ENCODE assay signal across 8 cellular contexts in the genomic region with DNA sequence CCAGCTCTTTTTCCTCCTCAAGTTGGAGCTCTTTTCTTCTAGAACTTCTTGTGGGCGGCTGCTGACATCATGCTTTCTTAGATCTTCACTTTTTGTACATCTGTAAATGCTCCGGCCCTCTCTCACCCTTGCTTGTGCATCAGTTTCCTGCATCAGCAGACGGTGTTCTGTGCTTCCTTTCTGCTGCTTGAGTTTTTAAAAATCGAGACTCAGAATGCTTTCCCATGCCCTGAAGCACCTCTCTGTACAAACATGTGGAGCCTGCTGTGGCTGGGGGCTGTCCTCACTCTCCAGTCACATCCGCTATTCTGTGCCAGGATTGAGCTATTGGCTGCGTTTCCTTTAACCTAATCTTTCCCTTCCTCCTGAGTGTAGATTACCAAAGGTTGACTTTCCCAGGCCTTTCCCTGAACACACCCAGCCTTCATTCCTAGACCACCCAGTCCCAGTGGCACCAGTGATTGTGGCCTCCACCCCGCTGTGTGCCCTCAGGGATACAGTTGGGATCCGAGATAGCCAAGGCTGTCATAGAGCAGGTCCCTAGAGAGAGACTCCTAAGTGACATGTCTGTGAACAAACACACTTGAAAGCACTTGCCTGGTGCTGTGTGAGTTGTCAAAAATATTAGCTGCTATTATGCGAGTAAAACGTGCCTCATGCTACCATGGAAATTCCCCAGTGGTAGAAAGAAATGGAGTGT. TPM values are rescaled to one million over a fixed set of nuclear protein-coding genes. Genes with fewer than 3 reads are reported as not detected.
A peak's percentile ranks its signal among the peaks of the same experiment; 100 is the strongest.
DNase-seq lines count a peak whose midpoint lies in the region; ATAC-seq and TF ChIP-seq lines count a peak whose summit lies in the region.

No MANE protein-coding gene starts in this region.

- peak overlapping the region; percentile 38 to 90 (median 71) for H3K27ac ChIP-seq in heart right ventricle

- WGBS in heart right ventricle, 2 donors = 20 to 22% methylated on average over 10 of the region's 10 CpGs

- H3K27ac Mint-ChIP-seq in IgD-negative memory B cell = peak overlapping the region in 2 of 3 donors; percentile 17 to 76
- H3K27ac Mint-ChIP-seq in Caco-2 (ENCODE audit: unreplicated experiment) = no peak overlapping the region

- peak overlapping the region in 1 of 4 donors; percentile 58 for H3K4me3 Mint-ChIP-seq in IgD-negative memory B cell
- no peak overlapping the region for H3K4me3 Mint-ChIP-seq in Caco-2 (ENCODE audit: unreplicated experiment)

- H3K27me3 ChIP-seq in heart right ventricle (no peaks in the 10 kb centered on the region), Caco-2 (replicated peaks; ENCODE audit: control insufficient read depth, insufficient read depth, low read length) (no peaks in the 10 kb centered on the region)

- POLR2A ChIA-PET in Caco-2 (lab: Charles Lee) = no interaction called here

- CTCF ChIA-PET in Caco-2 (lab: Charles Lee) = no interaction called here

- DNase-seq in activated effector memory CD4-positive, alpha-beta T cell treated with Interleukin-2 at 50 U/mL for 16 hours = peak; percentile 6
- DNase-seq in heart right ventricle (peak; percentile 42 to 70), Caco-2 (no peak), medulla oblongata (ENCODE audit: extremely low spot score) (no peak), foreskin melanocyte (no peak)
- DNase-seq in stimulated activated CD4-positive, alpha-beta T cell treated with anti-CD3 and anti-CD28 coated beads, Interleukin-2, amount 100 ng/mL, for 4 hours (ENCODE audit: low read depth) = peak; percentile 55

- H3K36me3 ChIP-seq in heart right ventricle (peaks cover 0 to 63% (median 14%) of the 10 kb centered on the region in 9 donors), Caco-2 (ENCODE audit: control insufficient read depth, insufficient read depth, low read length) (no peaks in the 10 kb centered on the region)

- H3K36me3 Mint-ChIP-seq in IgD-negative memory B cell (peaks cover 15% of the 10 kb centered on the region), Caco-2 (ENCODE audit: insufficient read depth, unreplicated experiment) (peaks cover 66% of the 10 kb centered on the region)

- TF ChIP-seq CTCF in heart right ventricle (IDR thresholded peaks at IDR 0.05) = peak in 2 of 9 donors; percentile 3 to 19
- no peak for TF ChIP-seq CTCF in Caco-2 (IDR thresholded peaks at IDR 0.05; ENCODE audit: insufficient read depth in 1 of 2, low read depth in 1 of 2, low read length in 1 of 2, severe bottlenecking in 1 of 2, unreplicated experiment in 1 of 2)

- intact Hi-C loops in heart right ventricle (cut with DNase I) = no loop called here
- intact Hi-C loops in Caco-2 (cut with micrococcal nuclease; ENCODE audit: unreplicated experiment) = no loop called here

- no TSS peak for BruUV-seq in Caco-2 (replicated peaks; lab: Mats Ljungman, UMichigan)

- H3K27me3 Mint-ChIP-seq in IgD-negative memory B cell (no peaks in the 10 kb centered on the region), Caco-2 (ENCODE audit: insufficient read depth, unreplicated experiment) (no peaks in the 10 kb centered on the region)

- no peaks in the 10 kb centered on the region for H3K9me3 Mint-ChIP-seq in IgD-negative memory B cell
- no peaks in the 10 kb centered on the region for H3K9me3 Mint-ChIP-seq in Caco-2 (ENCODE audit: unreplicated experiment)

- ATAC-seq in heart right ventricle (peak; percentile 85 to 94 (median 90)), GM19467 (IDR thresholded peaks at IDR 0.05; ENCODE audit: unreplicated experiment) (no peak)

- H3K4me1 Mint-ChIP-seq in IgD-negative memory B cell = peaks cover 19 to 25% (median 22%) of the 10 kb centered on the region in 3 donors
- H3K4me1 Mint-ChIP-seq in Caco-2 (ENCODE audit: low read depth, unreplicated experiment) = peaks cover 7% of the 10 kb centered on the region

- no peaks in the 10 kb centered on the region for H3K9me3 ChIP-seq in heart right ventricle
- no peaks in the 10 kb centered on the region for H3K9me3 ChIP-seq in Caco-2

- H3K4me3 ChIP-seq in heart right ventricle (peak overlapping the region in 2 of 10 donors; percentile 3 to 5), Caco-2 (ENCODE audit: low read depth, low read length) (no peak overlapping the region)

- H3K4me1 ChIP-seq in heart right ventricle (peaks cover 10 to 32% (median 26%) of the 10 kb centered on the region in 9 donors), Caco-2 (no peaks in the 10 kb centered on the region)

RNA-seq across cellular contexts. Expression of a gene that starts 41.9 kb away (rescaled TPM):
- polyA plus RNA-seq in IgD-negative memory B cell = 54.5 TPM
- total RNA-seq in heart right ventricle = 10 to 100 TPM; 12.6 to 33.7 (median 14.5) TPM
- 10 to 100 TPM; 25.8 to 33.6 TPM for polyA plus RNA-seq in heart right ventricle
- total RNA-seq in Caco-2 (2022) = 35.8 and 36.3 TPM in 2 replicates

Comparison
In these comparisons a context has a peak if more than half of its experiments do, and no peak if none do; other contexts are left out.
1. DNase-seq: peak in activated effector memory CD4-positive, alpha-beta T cell treated with Interleukin-2 at 50 U/mL for 16 hours (single experiment), heart right ventricle (2 of 2) and stimulated activated CD4-positive, alpha-beta T cell treated with anti-CD3 and anti-CD28 coated beads, Interleukin-2, amount 100 ng/mL, for 4 hours (single experiment); none in Caco-2 (0 of 2), medulla oblongata (single experiment) and foreskin melanocyte (single experiment).